ENCODE assay signal across 18 cellular contexts in the genomic region with DNA sequence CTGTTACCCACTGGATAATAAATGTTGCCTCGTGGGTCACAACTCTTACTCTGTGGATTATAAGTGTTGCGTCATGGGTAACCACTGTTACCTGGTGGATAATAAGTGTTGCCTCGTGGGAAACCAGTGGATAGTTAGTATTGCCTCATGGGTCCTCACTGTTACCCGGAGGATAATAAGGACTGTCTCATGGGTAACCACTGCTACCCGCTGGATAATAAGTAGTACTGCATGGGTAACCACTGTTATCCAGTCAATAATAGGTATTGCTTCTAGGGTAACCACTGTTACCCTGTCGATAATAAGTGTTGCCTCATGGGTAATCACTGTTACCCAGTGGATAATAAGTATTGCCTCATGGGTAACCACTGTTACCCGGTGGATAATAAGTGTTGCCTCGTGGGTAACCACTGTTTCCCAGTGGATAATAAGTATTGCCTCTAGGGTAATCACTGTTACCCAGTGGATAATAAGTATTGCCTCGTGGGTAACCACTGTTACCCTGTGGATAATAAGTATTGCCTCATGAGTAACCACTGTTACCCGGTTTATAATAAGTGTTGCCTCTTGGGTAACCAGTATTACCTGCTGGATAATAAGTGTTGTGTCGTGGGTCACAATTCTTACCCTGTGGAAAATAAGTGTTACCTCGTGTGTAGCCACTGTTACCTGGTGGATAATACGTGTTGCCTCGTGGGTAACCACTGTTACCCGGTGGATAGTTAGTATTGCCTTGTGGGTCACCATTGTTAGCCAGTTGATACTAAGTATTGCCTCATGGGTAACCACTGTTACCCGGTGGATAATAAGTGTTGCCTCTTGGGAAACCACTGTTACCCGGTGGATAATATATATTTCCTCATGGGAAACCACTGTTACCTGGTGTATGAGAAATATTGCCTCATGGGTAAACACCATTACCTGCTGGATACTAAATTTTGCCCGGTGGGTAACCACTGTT. TPM values are rescaled to one million over a fixed set of nuclear protein-coding genes. Genes with fewer than 3 reads are reported as not detected.
DNase-seq lines count a peak whose midpoint lies in the region; TF ChIP-seq lines count a peak whose summit lies in the region.
"Had no signal": no experiment of that assay in that cellular context is flagged by ENCODE, and none has a peak within 500 bp of the region (broad histone marks: within the 10 kb centered on the region; RNA-seq: fewer than 3 reads in every experiment).

No MANE protein-coding gene starts in this region.

- H3K4me3 ChIP-seq in PC-9 (no peak overlapping the region), fibroblast of mammary gland (ENCODE audit: control insufficient read depth, low read depth, low read length) (no peak overlapping the region), prostate gland (no peak overlapping the region)

- POLR2A ChIA-PET in PC-9 (lab: Charles Lee; ENCODE audit: unreplicated experiment), result no interaction called here

- CTCF ChIA-PET in PC-9 (lab: Charles Lee), result no interaction called here

- TF ChIP-seq POLR2A in prostate gland (IDR thresholded peaks at IDR 0.05), result no peak

- WGBS in prostate gland, result 95% methylated on average over 18 of the region's 18 CpGs

- no peaks in the 10 kb centered on the region for H3K9me2 ChIP-seq in PC-9 (ENCODE audit: insufficient read depth)

- H2AFZ ChIP-seq in PC-9, result no peak overlapping the region

- DNase-seq in DMS53 (lab: John Stamatoyannopoulos, UW), result peak; percentile 52
- no peak for DNase-seq in DMS53 treated with DMSO at 0.1 percent for 48 hours (lab: John Stamatoyannopoulos, UW; ENCODE audit: unreplicated experiment)
- DNase-seq in PC-9, result no peak
- peak; percentile 20 for DNase-seq in fibroblast of mammary gland (ENCODE audit: low read depth)
- DNase-seq in prostate gland (ENCODE audit: low spot score), result peak; percentile 2
- DNase-seq in midbrain (lab: John Stamatoyannopoulos, UW), result no peak
- no peak for DNase-seq in NCI-H1092 treated with DMSO at 0.1 percent for 48 hours (lab: John Stamatoyannopoulos, UW)
- DNase-seq in stimulated activated CD4-positive, alpha-beta T cell treated with anti-CD3 and anti-CD28 coated beads, Interleukin-1b, Interleukin-23, amount 100 ng/mL, for 48 hours, result no peak
- DNase-seq: activated CD4-positive, CD25-positive, alpha-beta regulatory T cell; Kasumi-1; NCI-H1436; NCI-H226; SIG-M5; T-helper 2 cell had no signal

- H3K9me3 ChIP-seq in PC-9 (ENCODE audit: insufficient read depth, low read depth), result no peaks in the 10 kb centered on the region
- no peaks in the 10 kb centered on the region for H3K9me3 ChIP-seq in prostate gland

- H3K27ac ChIP-seq in PC-9, result no peak overlapping the region
- H3K27ac ChIP-seq in prostate gland, result no peak overlapping the region
- H3K27ac ChIP-seq: 22Rv1 had no signal

- H4K20me1 ChIP-seq in PC-9 (ENCODE audit: insufficient read depth), result no peaks in the 10 kb centered on the region

- TF ChIP-seq CTCF in PC-9 (conservative IDR thresholded peaks at IDR 0.05) (0 out of 2 replicates have a peak, but pooled peaks have one; percentile 12), fibroblast of mammary gland (conservative IDR thresholded peaks at IDR 0.05; ENCODE audit: control insufficient read depth, insufficient read depth, low read depth, low read length) (peak; percentile 26), prostate gland (IDR thresholded peaks at IDR 0.05) (peak in 3 of 4 experiments; percentile 14 to 47 (median 24))

- no peak overlapping the region for H3K4me2 ChIP-seq in PC-9

- no peaks in the 10 kb centered on the region for H3F3A ChIP-seq in PC-9 (ENCODE audit: insufficient read depth, low read depth)

- intact Hi-C loops in PC-9 (cut with micrococcal nuclease; ENCODE audit: unreplicated experiment) (no loop called here), prostate gland (cut with DNase I) (loop anchor here (5.0 kb wide), 1 partner anchor 269 kb away; no protein-coding TSS in a partner anchor)

- H3K27me3 ChIP-seq in PC-9 (ENCODE audit: insufficient read depth, low read depth) (no peaks in the 10 kb centered on the region), prostate gland (replicated peaks; ENCODE audit: insufficient read depth) (no peaks in the 10 kb centered on the region)

- no TSS peak for BruUV-seq in PC-9 (replicated peaks; lab: Mats Ljungman, UMichigan)

- H3K36me3 ChIP-seq in PC-9 (ENCODE audit: low read depth) (no peaks in the 10 kb centered on the region), prostate gland (no peaks in the 10 kb centered on the region)

- no peaks in the 10 kb centered on the region for H3K79me2 ChIP-seq in PC-9 (ENCODE audit: low read depth)

- H3K4me1 ChIP-seq in PC-9 (replicated peaks; ENCODE audit: insufficient read depth) (no peaks in the 10 kb centered on the region), prostate gland (replicated peaks) (no peaks in the 10 kb centered on the region)

RNA-seq across cellular contexts. Expression of a gene that starts 15.7 kb away (rescaled TPM):
- total RNA-seq in PC-9 (2021) (not detected in 2 replicates), prostate gland (10 to 100 TPM in 1 of 2 donors, under 1 TPM in 1; 0.18 to 12.3 TPM)
- total RNA-seq: activated T-helper 2 cell treated with anti-CD3 and anti-CD28 coated beads, Interferon-gamma antibody, Interleukin-2, Interleukin-4, amounts not matched to agents 10 μg/mL and 5 μg/mL and 100 μg/mL, durations not matched to agents 14 hours and 24 hours and 36 hours; natural killer cell treated with Interleukin-12 subunit alpha and Interleukin-12 subunit beta and Interleukin-15 and Interleukin-18, amount 100 ng/mL, for 72 hours; posterior vena cava had no signal

RNA-seq across cellular contexts. Expression of a gene that starts 51.6 kb away (rescaled TPM):
- not detected in 2 replicates for total RNA-seq in PC-9 (2021)
- total RNA-seq in prostate gland, result 1 to 10 TPM in 1 of 2 donors, under 1 TPM in 1; 0.09 to 3.0 TPM
- total RNA-seq: activated T-helper 2 cell treated with anti-CD3 and anti-CD28 coated beads, Interferon-gamma antibody, Interleukin-2, Interleukin-4, amounts not matched to agents 10 μg/mL and 5 μg/mL and 100 μg/mL, durations not matched to agents 14 hours and 24 hours and 36 hours; natural killer cell treated with Interleukin-12 subunit alpha and Interleukin-12 subunit beta and Interleukin-15 and Interleukin-18, amount 100 ng/mL, for 72 hours; posterior vena cava had no signal

Comparison
In these comparisons a context has a peak if more than half of its experiments do, and no peak if none do; other contexts are left out.
1. DNase-seq: peak in DMS53 (single experiment), fibroblast of mammary gland (single experiment) and prostate gland (single experiment); none in DMS53 treated with DMSO at 0.1 percent for 48 hours (single experiment), PC-9 (0 of 2), midbrain (single experiment), NCI-H1092 treated with DMSO at 0.1 percent for 48 hours (single experiment) and stimulated activated CD4-positive, alpha-beta T cell treated with anti-CD3 and anti-CD28 coated beads, Interleukin-1b, Interleukin-23, amount 100 ng/mL, for 48 hours (single experiment).
2. Peak in every context shown above with its lines, with median percentiles within 50 percentile points of each other: CTCF ChIP-seq.